Comparison of ENCODE assay signal across 15 cellular contexts in genomic region chr20:3904224-3904623, GRCh38.
"Had no signal": no experiment of that assay in that cellular context is flagged by ENCODE, and none has a peak within 500 bp of the region (broad histone marks: within the 10 kb centered on the region; RNA-seq: fewer than 3 reads in every experiment).

No MANE protein-coding gene starts in this region.

- DNase-seq: activated CD4-positive, alpha-beta memory T cell treated with anti-CD3 and anti-CD28 coated beads for 36 hours; activated CD4-positive, alpha-beta T cell treated with anti-CD3 and anti-CD28 coated beads for 1 hour; colonic mucosa; effector CD8-positive, alpha-beta T cell; left ventricle myocardium inferior; mesenchymal stem cell; occipital lobe; stimulated activated CD4-positive, alpha-beta T cell treated with anti-CD3 and anti-CD28 coated beads, Interleukin-4, amount 100 ng/mL, for 24 hours had no signal

- H3K9me3 Mint-ChIP-seq: activated CD4-positive, alpha-beta memory T cell treated with anti-CD3 and anti-CD28 coated beads for 36 hours; activated naive CD4-positive, alpha-beta T cell treated with anti-CD3 and anti-CD28 coated beads, Interleukin-2, amount 50 U/mL, for 72 hours; natural killer cell treated with Interleukin-12 subunit alpha and Interleukin-12 subunit beta and Interleukin-15 and Interleukin-18, amount 100 ng/mL, for 72 hours had no signal

- FAIRE-seq: frontal cortex, keratinocyte had no signal

- H3K4me3 ChIP-seq: breast epithelium, colonic mucosa, left ventricle myocardium inferior, tibial nerve had no signal

- H3K4me1 ChIP-seq: breast epithelium had no signal

- H3K4me3 Mint-ChIP-seq: activated CD4-positive, alpha-beta memory T cell treated with anti-CD3 and anti-CD28 coated beads for 36 hours; natural killer cell treated with Interleukin-12 subunit alpha and Interleukin-12 subunit beta and Interleukin-15 and Interleukin-18, amount 100 ng/mL, for 72 hours had no signal

- H3K27me3 Mint-ChIP-seq: activated CD4-positive, alpha-beta memory T cell treated with anti-CD3 and anti-CD28 coated beads for 36 hours; natural killer cell treated with Interleukin-12 subunit alpha and Interleukin-12 subunit beta and Interleukin-15 and Interleukin-18, amount 100 ng/mL, for 72 hours had no signal

- ATAC-seq: activated naive CD4-positive, alpha-beta T cell treated with anti-CD3 and anti-CD28 coated beads, Interleukin-2, amount 50 U/mL, for 72 hours; natural killer cell treated with Interleukin-12 subunit alpha and Interleukin-12 subunit beta and Interleukin-15 and Interleukin-18, amount 100 ng/mL, for 72 hours; SK-N-SH treated with all-trans-retinoic acid at 6 μM for 48 hours had no signal

- H3K27ac ChIP-seq: breast epithelium, colonic mucosa, left ventricle myocardium inferior had no signal

- H3K27ac Mint-ChIP-seq: natural killer cell treated with Interleukin-12 subunit alpha and Interleukin-12 subunit beta and Interleukin-15 and Interleukin-18, amount 100 ng/mL, for 72 hours had no signal

- H3K27me3 ChIP-seq: breast epithelium, colonic mucosa, tibial nerve had no signal

- H3K36me3 ChIP-seq: breast epithelium, colonic mucosa had no signal

- H3K9me3 ChIP-seq: breast epithelium, colonic mucosa, left ventricle myocardium inferior, tibial nerve had no signal
